Comparison of ENCODE assay signal across 9 cellular contexts in the genomic region with DNA sequence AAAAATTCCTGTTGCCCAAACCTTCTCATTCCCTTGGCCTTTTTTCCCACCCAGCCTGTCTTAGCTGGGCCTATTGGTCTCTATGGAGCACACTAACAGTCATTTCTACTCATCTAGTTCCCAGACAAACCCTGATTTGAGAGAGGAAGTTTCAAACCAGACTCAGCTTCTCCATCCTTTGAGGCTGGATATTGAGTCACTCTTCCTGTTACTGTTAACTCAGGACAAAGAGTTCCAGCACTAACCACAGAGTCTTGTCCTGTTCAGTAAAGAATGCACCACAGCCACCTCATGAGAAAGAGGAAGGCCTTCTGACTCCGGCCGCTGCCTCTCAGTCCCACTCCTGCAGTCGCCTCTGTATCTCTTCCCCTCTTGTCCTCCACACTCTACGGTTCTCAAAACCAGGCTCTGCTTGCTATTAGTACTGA.
DNase-seq lines count a peak whose midpoint lies in the region; ATAC-seq and TF ChIP-seq lines count a peak whose summit lies in the region.
"Had no signal": no experiment of that assay in that cellular context is flagged by ENCODE, and none has a peak within 500 bp of the region (broad histone marks: within the 10 kb centered on the region; RNA-seq: fewer than 3 reads in every experiment).

No MANE protein-coding gene starts in this region.

- TF ChIP-seq CTCF in AG09319 (IDR thresholded peaks at IDR 0.05; ENCODE audit: low read depth, low read length): no peak

- peaks cover 25% of the 10 kb centered on the region for H3K4me1 ChIP-seq in mesodermal cell (ENCODE audit: control insufficient read depth, insufficient read depth, low read length, poor library complexity, severe bottlenecking)

- no peaks in the 10 kb centered on the region for H3K9me3 ChIP-seq in mesodermal cell (ENCODE audit: control insufficient read depth, low read length)

- H3K4me3 ChIP-seq in mesodermal cell (ENCODE audit: extremely low read depth, insufficient read depth, low read length, poor library complexity, severe bottlenecking): no peak overlapping the region

- peak overlapping the region; percentile 67 for H3K27ac ChIP-seq in caudate nucleus (ENCODE audit: low read depth, low read length)
- peak overlapping the region; percentile 80 for H3K27ac ChIP-seq in mesodermal cell (ENCODE audit: low read depth, low read length, severe bottlenecking)

- WGBS in mesodermal cell (ENCODE audit: insufficient coverage in 2 of 2), 2 experiments: 60 to 63% methylated on average over 2 of the region's 4 CpGs

- H3K36me3 ChIP-seq in mesodermal cell (ENCODE audit: control insufficient read depth, insufficient read depth, low read length): no peaks in the 10 kb centered on the region

- DNase-seq in AG09319 (ENCODE audit: extremely low read depth, low read depth) (peak; percentile 8), LHCN-M2 (ENCODE audit: low read depth) (peak; percentile 100), caudate nucleus (lab: John Stamatoyannopoulos, UW) (peak in 7 of 61 donors; percentile 6 to 43 (median 15)), NCI-H1417 treated with DMSO at 0.1 percent for 48 hours (lab: John Stamatoyannopoulos, UW) (no peak), NCI-H748 treated with DMSO at 0.1 percent for 48 hours (lab: John Stamatoyannopoulos, UW) (no peak)
- DNase-seq in activated CD4-positive, alpha-beta T cell treated with anti-CD3 and anti-CD28 coated beads, Interleukin-2, amount 50 U/mL, for 1 hour: no peak
- DNase-seq: activated B cell treated with CpG ODN at 0.5 μM for 24 hours had no signal

- ATAC-seq in GM18868 (IDR thresholded peaks at IDR 0.05; ENCODE audit: unreplicated experiment): no peak

Comparison
In these comparisons a context has a peak if more than half of its experiments do, and no peak if none do; other contexts are left out.
1. DNase-seq: peak in AG09319 (single experiment) and LHCN-M2 (single experiment); none in NCI-H1417 treated with DMSO at 0.1 percent for 48 hours (single experiment), activated CD4-positive, alpha-beta T cell treated with anti-CD3 and anti-CD28 coated beads, Interleukin-2, amount 50 U/mL, for 1 hour (single experiment) and NCI-H748 treated with DMSO at 0.1 percent for 48 hours (single experiment).